Comparison of ENCODE assay signal across 12 cellular contexts in genomic region chr3:107013606-107014005, GRCh38.
A peak's percentile ranks its signal among the peaks of the same experiment; 100 is the strongest.
DNase-seq lines count a peak whose midpoint lies in the region; TF ChIP-seq lines count a peak whose summit lies in the region.
"Had no signal": no experiment of that assay in that cellular context is flagged by ENCODE, and none has a peak within 500 bp of the region (broad histone marks: within the 10 kb centered on the region; RNA-seq: fewer than 3 reads in every experiment).

No MANE protein-coding gene starts in this region.

- no peak for TF ChIP-seq EP300 in sigmoid colon (IDR thresholded peaks at IDR 0.05)

- no peak overlapping the region for H3K4me3 Mint-ChIP-seq in osteocyte (ENCODE audit: unreplicated experiment)
- H3K4me3 Mint-ChIP-seq: CD14-positive monocyte; CD8-positive, alpha-beta memory T cell had no signal

- H3K36me3 Mint-ChIP-seq in osteocyte (ENCODE audit: unreplicated experiment), result peaks cover 9% of the 10 kb centered on the region
- H3K36me3 Mint-ChIP-seq: CD14-positive monocyte; CD8-positive, alpha-beta memory T cell had no signal

- H3K27ac ChIP-seq in sigmoid colon, result no peak overlapping the region
- H3K27ac ChIP-seq: A549, GM23248, HL-60 had no signal

- H3K27ac Mint-ChIP-seq in osteocyte (ENCODE audit: unreplicated experiment), result no peak overlapping the region
- H3K27ac Mint-ChIP-seq: CD14-positive monocyte; CD8-positive, alpha-beta memory T cell had no signal

- intact Hi-C loops in sigmoid colon (cut with DNase I), result no loop called here

- peaks cover 16% of the 10 kb centered on the region for H3K9me3 Mint-ChIP-seq in osteocyte (ENCODE audit: unreplicated experiment)

- H3K36me3 ChIP-seq in adipocyte (ENCODE audit: control insufficient read depth, insufficient read depth, low read length, severe bottlenecking) (no peaks in the 10 kb centered on the region), sigmoid colon (no peaks in the 10 kb centered on the region)

- H3K27me3 ChIP-seq in adipocyte (replicated peaks; ENCODE audit: control insufficient read depth, insufficient read depth, low read length) (no peaks in the 10 kb centered on the region), sigmoid colon (no peaks in the 10 kb centered on the region)

- peaks cover 6% of the 10 kb centered on the region for H3K9me3 ChIP-seq in adipocyte (ENCODE audit: control insufficient read depth, low read length)
- peaks cover 0 to 5% (median 0%) of the 10 kb centered on the region in 4 donors for H3K9me3 ChIP-seq in sigmoid colon
- H3K9me3 ChIP-seq: A549 had no signal

- H3K4me1 ChIP-seq in adipocyte (ENCODE audit: control insufficient read depth, insufficient read depth, low read length), result no peaks in the 10 kb centered on the region
- no peaks in the 10 kb centered on the region for H3K4me1 ChIP-seq in sigmoid colon
- H3K4me1 ChIP-seq: A549, Caco-2 had no signal

- peak; percentile 22 for DNase-seq in NCI-H1694 (lab: John Stamatoyannopoulos, UW)
- DNase-seq in adipocyte (ENCODE audit: low read depth), result peak; percentile 63
- DNase-seq in fibroblast of peridontal ligament (ENCODE audit: extremely low read depth), result peak; percentile 79
- DNase-seq in effector CD8-positive, alpha-beta T cell (lab: John Stamatoyannopoulos, UW), result no peak
- no peak for DNase-seq in osteocyte (ENCODE audit: extremely low spot score, unreplicated experiment)
- no peak for DNase-seq in sigmoid colon
- DNase-seq: Caco-2; CD8-positive, alpha-beta memory T cell; GM23248 had no signal

- WGBS in sigmoid colon, 2 donors, result 93% methylated on average over 1 of the region's 1 CpG

- H3K4me1 Mint-ChIP-seq in osteocyte (ENCODE audit: unreplicated experiment), result no peaks in the 10 kb centered on the region
- H3K4me1 Mint-ChIP-seq: CD14-positive monocyte; CD8-positive, alpha-beta memory T cell had no signal

- H3K9ac ChIP-seq in adipocyte (ENCODE audit: low read length), result no peak overlapping the region
- H3K9ac ChIP-seq: GM23248 had no signal

- H3K4me3 ChIP-seq in adipocyte (ENCODE audit: low read length) (no peak overlapping the region), sigmoid colon (no peak overlapping the region)
- H3K4me3 ChIP-seq: A549, GM23248 had no signal

- no peak for TF ChIP-seq POLR2A in sigmoid colon (IDR thresholded peaks at IDR 0.05)

- H3K27me3 Mint-ChIP-seq in osteocyte (ENCODE audit: unreplicated experiment), result no peaks in the 10 kb centered on the region
- H3K27me3 Mint-ChIP-seq: CD8-positive, alpha-beta memory T cell had no signal

- TF ChIP-seq CTCF in osteocyte (IDR thresholded peaks at IDR 0.05) (no peak), sigmoid colon (IDR thresholded peaks at IDR 0.05) (no peak)

Comparison
In these comparisons a context has a peak if more than half of its experiments do, and no peak if none do; other contexts are left out.
1. DNase-seq: peak in NCI-H1694 (single experiment), adipocyte (single experiment) and fibroblast of peridontal ligament (single experiment); none in effector CD8-positive, alpha-beta T cell (single experiment), osteocyte (single experiment) and sigmoid colon (single experiment).